21 cellular contexts compared by ENCODE assay signal in genomic region chr15:56293495-56294292, GRCh38. TPM values are rescaled to one million over a fixed set of nuclear protein-coding genes. Genes with fewer than 3 reads are reported as not detected.
DNase-seq lines count a peak whose midpoint lies in the region; ATAC-seq, FAIRE-seq and TF ChIP-seq lines count a peak whose summit lies in the region.
"Had no signal": no experiment of that assay in that cellular context is flagged by ENCODE, and none has a peak within 500 bp of the region (broad histone marks: within the 10 kb centered on the region; RNA-seq: fewer than 3 reads in every experiment).

No MANE protein-coding gene starts in this region.

- intact Hi-C loops in K562 (cut with micrococcal nuclease) (no loop called here), upper lobe of right lung (cut with DNase I) (no loop called here), tibial artery (cut with DNase I; ENCODE audit: low total_unique reads) (no loop called here)

- H3K27me3 ChIP-seq in K562 (ENCODE audit: control insufficient read depth in 2 of 2, insufficient read depth in 2 of 2, low read length in 2 of 2) (no peaks in the 10 kb centered on the region), upper lobe of right lung (no peaks in the 10 kb centered on the region), tibial artery (no peaks in the 10 kb centered on the region)
- H3K27me3 ChIP-seq: BLaER1 treated with 17β-estradiol and CSF1 and Interleukin-3, amounts not matched to agents 10 nM and 100 nM had no signal

- no peaks in the 10 kb centered on the region for H3K36me3 ChIP-seq in K562 (ENCODE audit: control insufficient read depth, insufficient read depth, low read length)
- no peaks in the 10 kb centered on the region for H3K36me3 ChIP-seq in upper lobe of right lung
- no peaks in the 10 kb centered on the region for H3K36me3 ChIP-seq in tibial artery
- H3K36me3 ChIP-seq: BLaER1 treated with 17β-estradiol and CSF1 and Interleukin-3, amounts not matched to agents 10 nM and 100 nM had no signal

- ATAC-seq in HG03432 (IDR thresholded peaks at IDR 0.05; ENCODE audit: unreplicated experiment) (peak; percentile 40), K562 (no peak), upper lobe of right lung (no peak)
- peak; percentile 61 to 86 for ATAC-seq in stimulated activated naive B cell treated with anti-CD40 and anti-IgM and Interleukin-4, amounts not matched to agents 10 μg/mL and 1 μg/mL and 100 μg/mL, for 72 hours (replicated peaks)
- ATAC-seq: CD8-positive, alpha-beta T cell had no signal

- TF ChIP-seq EP300 in K562 (IDR thresholded peaks at IDR 0.05; ENCODE audit: low read length), result no peak; the same call in 1 of the 2 replicates

- H3K36me3 Mint-ChIP-seq in stimulated activated naive B cell treated with anti-CD40 and anti-IgM and Interleukin-4, amounts not matched to agents 10 μg/mL and 1 μg/mL and 100 μg/mL, for 72 hours, result peaks cover 0 to 1% of the 10 kb centered on the region in 2 donors
- H3K36me3 Mint-ChIP-seq: CD8-positive, alpha-beta T cell had no signal

- H3K27me3 Mint-ChIP-seq in stimulated activated naive B cell treated with anti-CD40 and anti-IgM and Interleukin-4, amounts not matched to agents 10 μg/mL and 1 μg/mL and 100 μg/mL, for 72 hours, result peaks cover 0 to 5% of the 10 kb centered on the region in 2 donors

- TF ChIP-seq RAD21 in K562 (CRISPR knock-in tag; conservative IDR thresholded peaks at IDR 0.05 in 1 of 2, IDR thresholded peaks at IDR 0.05 in 1 of 2), result no peak

- CTCF ChIA-PET in K562 (lab: Yijun Ruan, JAX; ENCODE audit: low intra/inter-chr PET ratio), result no interaction called here

- no peaks in the 10 kb centered on the region for H4K20me1 ChIP-seq in K562 (replicated peaks; ENCODE audit: control insufficient read depth, insufficient read depth, low read length)
- H4K20me1 ChIP-seq: BLaER1 treated with 17β-estradiol and CSF1 and Interleukin-3, amounts not matched to agents 10 nM and 100 nM had no signal

- H3K4me1 ChIP-seq in K562 (replicated peaks in 1 of 2; ENCODE audit: control insufficient read depth in 2 of 2, insufficient read depth in 2 of 2, low read length in 2 of 2) (peaks cover 0 to 5% of the 10 kb centered on the region in 2 experiments; a peak in 2 of 5 replicates), upper lobe of right lung (no peaks in the 10 kb centered on the region), tibial artery (no peaks in the 10 kb centered on the region)
- H3K4me1 ChIP-seq: BLaER1 treated with 17β-estradiol and CSF1 and Interleukin-3, amounts not matched to agents 10 nM and 100 nM had no signal

- H3K4me2 ChIP-seq in K562 (ENCODE audit: insufficient read depth, low read length), result no peak overlapping the region; the same call in 1 of the 2 replicates
- H3K4me2 ChIP-seq: BLaER1 treated with 17β-estradiol and CSF1 and Interleukin-3, amounts not matched to agents 10 nM and 100 nM had no signal

- BruUV-seq in K562 (replicated peaks; lab: Mats Ljungman, UMichigan), result no TSS peak

- no peak for TF ChIP-seq CTCF in GM20000 (IDR thresholded peaks at IDR 0.05; ENCODE audit: extremely low read depth, missing control alignments)
- no peak for TF ChIP-seq CTCF in K562 (IDR thresholded peaks at IDR 0.05 in 2 of 3, conservative IDR thresholded peaks at IDR 0.05 in 1 of 3; ENCODE audit: insufficient read depth in 2 of 3, low read depth in 1 of 3, low read length in 3 of 3)
- TF ChIP-seq CTCF in upper lobe of right lung (IDR thresholded peaks at IDR 0.05), result no peak
- no peak for TF ChIP-seq CTCF in tibial artery (IDR thresholded peaks at IDR 0.05)

- H3K9me3 ChIP-seq in K562 (replicated peaks; ENCODE audit: control insufficient read depth, insufficient read depth, low read depth, low read length) (no peaks in the 10 kb centered on the region), upper lobe of right lung (no peaks in the 10 kb centered on the region), tibial artery (peaks cover 0 to 10% (median 9%) of the 10 kb centered on the region in 3 donors)

- no peaks in the 10 kb centered on the region for H3K79me2 ChIP-seq in K562 (ENCODE audit: control insufficient read depth, insufficient read depth, low read length)

- H3K9ac ChIP-seq in K562 (ENCODE audit: insufficient read depth in 1 of 2, low read depth in 2 of 2, low read length in 2 of 2), result no peak overlapping the region
- H3K9ac ChIP-seq: BLaER1 treated with 17β-estradiol and CSF1 and Interleukin-3, amounts not matched to agents 10 nM and 100 nM had no signal

- TF ChIP-seq POLR2A in K562 (conservative IDR thresholded peaks at IDR 0.05), result no peak

- no peak overlapping the region for H3K4me3 Mint-ChIP-seq in stimulated activated naive B cell treated with anti-CD40 and anti-IgM and Interleukin-4, amounts not matched to agents 10 μg/mL and 1 μg/mL and 100 μg/mL, for 72 hours
- H3K4me3 Mint-ChIP-seq: CD8-positive, alpha-beta T cell had no signal

- no peak overlapping the region for H3K27ac ChIP-seq in K562 (ENCODE audit: extremely low read depth, low read depth, low read length)
- H3K27ac ChIP-seq in upper lobe of right lung, result no peak overlapping the region
- H3K27ac ChIP-seq in tibial artery, result no peak overlapping the region
- H3K27ac ChIP-seq: BLaER1 treated with 17β-estradiol and CSF1 and Interleukin-3, amounts not matched to agents 10 nM and 100 nM had no signal

- POLR2A ChIA-PET in K562 (lab: Yijun Ruan, JAX), result no interaction called here

- no peak overlapping the region for H2AFZ ChIP-seq in K562 (ENCODE audit: low read depth, low read length)

- DNase-seq in GM20000 (ENCODE audit: low spot score) (peak; percentile 9), K562 (ENCODE audit: extremely low read depth in 1 of 4, low spot score in 3 of 4) (peak in 2 of 4 experiments; percentile 10 to 22), NCI-H1694 treated with DMSO at 0.1 percent for 48 hours (lab: John Stamatoyannopoulos, UW) (no peak), upper lobe of right lung (no peak), tibial artery (no peak)
- no peak for DNase-seq in stimulated activated naive B cell treated with anti-CD40 and anti-IgM and Interleukin-4, amounts not matched to agents 10 μg/mL and 1 μg/mL and 100 μg/mL, for 72 hours
- DNase-seq: Calu3; CD8-positive, alpha-beta T cell; GDM1; Karpas-422; MV-4-11; NCI-H1105 treated with DMSO at 0.1 percent for 48 hours; NCI-H2081; NCI-H2171; NCI-H345; NCI-H524; NCI-H82; Right ventricle myocardium superior had no signal

- H3K27ac Mint-ChIP-seq in stimulated activated naive B cell treated with anti-CD40 and anti-IgM and Interleukin-4, amounts not matched to agents 10 μg/mL and 1 μg/mL and 100 μg/mL, for 72 hours, result no peak overlapping the region
- H3K27ac Mint-ChIP-seq: CD8-positive, alpha-beta T cell had no signal

- in situ Hi-C loops in K562 (cut with MboI), result no loop called here

- H3K4me1 Mint-ChIP-seq in stimulated activated naive B cell treated with anti-CD40 and anti-IgM and Interleukin-4, amounts not matched to agents 10 μg/mL and 1 μg/mL and 100 μg/mL, for 72 hours, result no peaks in the 10 kb centered on the region

- H3K9me3 Mint-ChIP-seq in stimulated activated naive B cell treated with anti-CD40 and anti-IgM and Interleukin-4, amounts not matched to agents 10 μg/mL and 1 μg/mL and 100 μg/mL, for 72 hours, result peaks cover 11 to 13% of the 10 kb centered on the region in 2 donors

- WGBS in K562 (ENCODE audit: insufficient coverage, low coverage, missing lambda C conversion rate), result 2% methylated on average over 5 of the region's 5 CpGs

- FAIRE-seq in K562 (lab: Jason Lieb, UNC), result peak; percentile 6
- FAIRE-seq: HTR-8/SVneo had no signal

- no peak overlapping the region for H3K4me3 ChIP-seq in K562
- no peak overlapping the region for H3K4me3 ChIP-seq in upper lobe of right lung
- H3K4me3 ChIP-seq in tibial artery, result no peak overlapping the region
- H3K4me3 ChIP-seq: BLaER1 treated with 17β-estradiol and CSF1 and Interleukin-3, amounts not matched to agents 10 nM and 100 nM had no signal

- H3K9me1 ChIP-seq in K562 (ENCODE audit: control insufficient read depth, insufficient read depth, low read length), result no peaks in the 10 kb centered on the region

TF ChIP-seq in K562, 482 proteins besides CTCF, POLR2A, EP300 and RAD21 (continues in another document):
- TF ChIP-seq ZNF175 (CRISPR knock-in tag; IDR thresholded peaks at IDR 0.05; ENCODE audit: low read depth) (no peak), MEIS2 (IDR thresholded peaks at IDR 0.05; ENCODE audit: partially characterized antibody) (peak; percentile 36), ZNF764 (CRISPR knock-in tag; IDR thresholded peaks at IDR 0.05; ENCODE audit: low read depth) (no peak), PHTF2 (CRISPR knock-in tag; IDR thresholded peaks at IDR 0.05) (no peak), TCF3 (CRISPR knock-in tag; IDR thresholded peaks at IDR 0.05) (peak; percentile 65)
- TF ChIP-seq, protein P1, sequence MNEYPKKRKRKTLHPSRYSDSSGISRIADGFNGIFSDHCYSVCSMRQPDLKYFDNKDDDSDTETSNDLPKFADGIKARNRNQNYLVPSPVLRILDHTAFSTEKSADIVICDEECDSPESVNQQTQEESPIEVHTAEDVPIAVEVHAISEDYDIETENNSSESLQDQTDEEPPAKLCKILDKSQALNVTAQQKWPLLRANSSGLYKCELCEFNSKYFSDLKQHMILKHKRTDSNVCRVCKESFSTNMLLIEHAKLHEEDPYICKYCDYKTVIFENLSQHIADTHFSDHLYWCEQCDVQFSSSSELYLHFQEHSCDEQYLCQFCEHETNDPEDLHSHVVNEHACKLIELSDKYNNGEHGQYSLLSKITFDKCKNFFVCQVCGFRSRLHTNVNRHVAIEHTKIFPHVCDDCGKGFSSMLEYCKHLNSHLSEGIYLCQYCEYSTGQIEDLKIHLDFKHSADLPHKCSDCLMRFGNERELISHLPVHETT (CRISPR knock-in tag; conservative IDR thresholded peaks at IDR 0.05 in 1 of 2, IDR thresholded peaks at IDR 0.05 in 1 of 2), result 0 out of 4 replicates have a peak, but pooled peaks of 1 of the 2 experiments have one; percentile 27

RNA-seq across cellular contexts. Expression of gene RFX7, which starts 50.0 kb away (rescaled TPM):
- total RNA-seq in K562 (2011; cell fraction: chromatin; rRNA removed; ENCODE audit: low replicate concordance), result 4.1 and 13.8 TPM in 2 replicates
- total RNA-seq in K562 (2011; cell fraction: nucleolus; rRNA removed), result 1.8 and 3.0 TPM in 2 replicates
- total RNA-seq in K562 (2011; cell fraction: nucleoplasm; rRNA removed), result 5.7 and 7.4 TPM in 2 replicates
- 4.0 and 4.3 TPM in 2 replicates for total RNA-seq in K562 (2014; rRNA removed)
- 5.8 and 7.1 TPM in 2 replicates for total RNA-seq in K562 (2014; rRNA removed; fragmentation: Illumina TruSeq; extraction: Trizol)
- 6.0 and 6.3 TPM in 2 replicates for total RNA-seq in K562 (2015; rRNA removed; fragmentation: Illumina TruSeq; extraction: Trizol)
- 17.2 and 17.9 TPM in 2 replicates for total RNA-seq in K562 (2021)
- polyA plus RNA-seq in K562 (2011; rRNA removed), result 7.0 and 8.9 TPM in 2 replicates
- 5.5 and 7.5 TPM in 2 replicates for polyA plus RNA-seq in K562 (2011; cell fraction: cytosol; rRNA removed)
- polyA plus RNA-seq in K562 (2011; cell fraction: nucleus; rRNA removed), result 16.0 and 18.1 TPM in 2 replicates
- polyA plus RNA-seq in K562 (2012), result 8.3 and 10.7 TPM in 2 replicates
- 13.5 and 16.3 TPM in 2 replicates for polyA plus RNA-seq in K562 (2014; fragmentation: Illumina TruSeq; extraction: Trizol)
- 1 to 10 TPM; 2.4 to 3.0 TPM for polyA plus RNA-seq in K562 (2014; fragmentation: Nextera tagmentation; extraction: Ambion mirVana)
- 5.5 and 6.4 TPM in 2 replicates for polyA plus RNA-seq in K562 (2014; rRNA removed)
- polyA minus RNA-seq in K562 (2011; rRNA and poly(A)+ RNA removed), result 19.5 and 26.2 TPM in 2 replicates
- polyA minus RNA-seq in K562 (2011; cell fraction: cytosol; rRNA and poly(A)+ RNA removed), result 13.1 TPM in 2 replicates
- polyA minus RNA-seq in K562 (2011; cell fraction: nucleus; rRNA and poly(A)+ RNA removed), result 3.6 and 8.1 TPM in 2 replicates
- total RNA-seq in upper lobe of right lung, result 15.7 TPM

Comparison
In these comparisons a context has a peak if more than half of its experiments do, and no peak if none do; other contexts are left out.
1. ATAC-seq: peak in HG03432 (single experiment) and stimulated activated naive B cell treated with anti-CD40 and anti-IgM and Interleukin-4, amounts not matched to agents 10 μg/mL and 1 μg/mL and 100 μg/mL, for 72 hours (2 of 2); none in K562 (single experiment) and upper lobe of right lung (single experiment).